In genomic region chr16:9225527-9226316, GRCh38 we compare ENCODE assay signal across 8 cellular contexts.
DNase-seq lines count a peak whose midpoint lies in the region; ATAC-seq and TF ChIP-seq lines count a peak whose summit lies in the region.

No MANE protein-coding gene starts in this region.

- H3K27ac ChIP-seq in PC-3 (ENCODE audit: low read length) = no peak overlapping the region

- no TSS peak for BruUV-seq in PC-3 (replicated peaks; lab: Mats Ljungman, UMichigan)

- TF ChIP-seq CTCF in GM12875 (IDR thresholded peaks at IDR 0.05; ENCODE audit: borderline replicate concordance, insufficient read depth, low read depth, low read length) (peak; percentile 51), PC-3 (conservative IDR thresholded peaks at IDR 0.05; ENCODE audit: low read depth, low read length) (peak; percentile 37; the same call in 1 of the 2 replicates)

- H4K20me1 ChIP-seq in PC-3 (ENCODE audit: low read length) = no peaks in the 10 kb centered on the region

- intact Hi-C loops in PC-3 (cut with micrococcal nuclease) = no loop called here

- no peaks in the 10 kb centered on the region for H3K4me1 ChIP-seq in PC-3 (ENCODE audit: insufficient read depth, low read length)

- H3K9me2 ChIP-seq in PC-3 (replicated peaks; ENCODE audit: low read length) = no peaks in the 10 kb centered on the region

- no peaks in the 10 kb centered on the region for H3K36me3 ChIP-seq in PC-3 (ENCODE audit: low read depth, low read length)

- H3F3A ChIP-seq in PC-3 (ENCODE audit: low read length, unreplicated experiment) = no peaks in the 10 kb centered on the region

- H3K4me2 ChIP-seq in PC-3 (ENCODE audit: low read length) = no peak overlapping the region

- CTCF ChIA-PET in PC-3 (lab: Charles Lee) = no interaction called here

- peak; percentile 13 for DNase-seq in AG08396 (ENCODE audit: low spot score)
- peak; percentile 6 for DNase-seq in PC-3
- peak; percentile 52 for DNase-seq in iPS-NIHi11 (ENCODE audit: low spot score)
- DNase-seq in activated effector memory CD4-positive, alpha-beta T cell treated with Interleukin-2 at 50 U/mL for 16 hours = no peak
- DNase-seq in NCI-H345 treated with DMSO at 0.1 percent for 48 hours (lab: John Stamatoyannopoulos, UW; ENCODE audit: unreplicated experiment) = no peak

- H3K9me3 ChIP-seq in PC-3 (ENCODE audit: low read length) = no peaks in the 10 kb centered on the region

- no peaks in the 10 kb centered on the region for H3K79me2 ChIP-seq in PC-3 (ENCODE audit: low read length)

- no peak overlapping the region for H2AFZ ChIP-seq in PC-3 (ENCODE audit: low read length)

- H3K4me3 ChIP-seq in GM12875 (ENCODE audit: low read depth, low read length) (no peak overlapping the region), PC-3 (ENCODE audit: low read length) (no peak overlapping the region)

- ATAC-seq in PC-3 = no peak
- no peak for ATAC-seq in GM21423 (IDR thresholded peaks at IDR 0.05; ENCODE audit: unreplicated experiment)
- ATAC-seq in GM18511 (IDR thresholded peaks at IDR 0.05; ENCODE audit: unreplicated experiment) = no peak

- no peak overlapping the region for H3K9ac ChIP-seq in PC-3 (ENCODE audit: low read length)

- POLR2A ChIA-PET in PC-3 (lab: Charles Lee; ENCODE audit: unreplicated experiment) = no interaction called here

- peaks cover 18% of the 10 kb centered on the region for H3K27me3 ChIP-seq in PC-3 (ENCODE audit: low read length)

Comparison
In these comparisons a context has a peak if more than half of its experiments do, and no peak if none do; other contexts are left out.
1. DNase-seq: peak in AG08396 (single experiment), PC-3 (single experiment) and iPS-NIHi11 (single experiment); none in activated effector memory CD4-positive, alpha-beta T cell treated with Interleukin-2 at 50 U/mL for 16 hours (single experiment) and NCI-H345 treated with DMSO at 0.1 percent for 48 hours (single experiment).